ENCODE assay signal across 11 cellular contexts in genomic region chr7:27163776-27164380, GRCh38. TPM values are rescaled to one million over a fixed set of nuclear protein-coding genes. Genes with fewer than 3 reads are reported as not detected.
DNase-seq lines count a peak whose midpoint lies in the region; ATAC-seq and TF ChIP-seq lines count a peak whose summit lies in the region.
"Had no signal": no experiment of that assay in that cellular context is flagged by ENCODE, and none has a peak within 500 bp of the region (broad histone marks: within the 10 kb centered on the region; RNA-seq: fewer than 3 reads in every experiment).

No MANE protein-coding gene starts in this region.

- peaks cover 59% of the 10 kb centered on the region for H3K36me3 Mint-ChIP-seq in nephron (ENCODE audit: low read depth)

- CTCF ChIA-PET in mammary epithelial cell (lab: Charles Lee; ENCODE audit: low non-redundant PET): no interaction called here

- in situ Hi-C loops in mammary epithelial cell (cut with MboI; ENCODE audit: low sequenced_read_pairs in 2 of 2): loop anchor here in 1 of 2 donors (25.0 kb wide), 2 partner anchors 1077 to 1277 kb away; no protein-coding TSS in a partner anchor

- WGBS in mammary epithelial cell (ENCODE audit: low coverage, missing lambda C conversion rate): 42% methylated on average over 19 of the region's 23 CpGs
- 77 to 90% methylated on average over 23 of the region's 23 CpGs for WGBS in aorta, 2 donors

- H3K9me3 ChIP-seq in left ventricle myocardium inferior (replicated peaks): no peaks in the 10 kb centered on the region
- H3K9me3 ChIP-seq in mammary epithelial cell (replicated peaks; ENCODE audit: insufficient read depth, low read length): peaks cover 14% of the 10 kb centered on the region
- no peaks in the 10 kb centered on the region for H3K9me3 ChIP-seq in aorta (ENCODE audit: control insufficient read depth, low read length)
- H3K9me3 ChIP-seq: testis had no signal

- intact Hi-C loops in left ventricle myocardium inferior (cut with micrococcal nuclease): loop anchor here (5.0 kb wide), 1 partner anchor 792 kb away; no protein-coding TSS in a partner anchor
- intact Hi-C loops in Right ventricle myocardium superior (cut with DNase I): loop anchor here (5.0 to 10.0 kb wide), 3 partner anchors 482 to 1269 kb away; no protein-coding TSS in a partner anchor
- intact Hi-C loops in mammary epithelial cell (cut with micrococcal nuclease): loop anchor here (5.0 to 10.0 kb wide), 4 partner anchors 672 to 1069 kb away; partner anchors contain the start of genes CBX3, HNRNPA2B1 and SNX10
- intact Hi-C loops in aorta (cut with DNase I): loop anchor here (5.0 to 10.0 kb wide), 3 partner anchors 482 to 959 kb away; partner anchors contain the start of genes CBX3 (in 1 of the 2) and HNRNPA2B1 (in 1 of the 2)

- peaks cover 21% of the 10 kb centered on the region for H3K4me1 Mint-ChIP-seq in nephron

- H3K27ac Mint-ChIP-seq in nephron: peak overlapping the region; percentile 99 to 100 (median 99)

- ATAC-seq in Right ventricle myocardium superior (ENCODE audit: poor library complexity): no peak
- no peak for ATAC-seq in aorta (ENCODE audit: low FRiP score)
- ATAC-seq: right cardiac atrium had no signal

- peak overlapping the region; percentile 58 for H3K4me2 ChIP-seq in mammary epithelial cell (ENCODE audit: insufficient read depth, low read depth, low read length)

- no peak overlapping the region for H3K9ac ChIP-seq in mammary epithelial cell (ENCODE audit: insufficient read depth, low read length)

- H3K27ac ChIP-seq in left ventricle myocardium inferior (replicated peaks): no peak overlapping the region
- H3K27ac ChIP-seq in mammary epithelial cell (ENCODE audit: insufficient read depth, low read depth, low read length): no peak overlapping the region
- H3K27ac ChIP-seq in aorta (ENCODE audit: low read depth in 1 of 2, low read length in 2 of 2): no peak overlapping the region
- H3K27ac ChIP-seq: testis had no signal

- DNase-seq in left ventricle myocardium inferior (peak; percentile 9), Right ventricle myocardium superior (no peak), mammary epithelial cell (peak; percentile 27), aorta (peak; percentile 15 to 66), amniotic stem cell (lab: John Stamatoyannopoulos, UW) (no peak), NCI-H1930 (lab: John Stamatoyannopoulos, UW) (no peak), D341Med (ENCODE audit: low spot score) (no peak)
- DNase-seq: NCI-H774, testis had no signal

- H3K4me3 ChIP-seq in left ventricle myocardium inferior (peak overlapping the region; percentile 54), mammary epithelial cell (replicated peaks in 1 of 3; ENCODE audit: insufficient read depth in 1 of 3, low read depth in 2 of 3, low read length in 3 of 3) (peak overlapping the region; percentile 7 to 35 (median 9)), aorta (ENCODE audit: low read length in 2 of 2) (no peak overlapping the region)
- H3K4me3 ChIP-seq: testis had no signal

- no peaks in the 10 kb centered on the region for H3K36me3 ChIP-seq in left ventricle myocardium inferior
- H3K36me3 ChIP-seq in mammary epithelial cell (ENCODE audit: insufficient read depth, low read length): no peaks in the 10 kb centered on the region
- no peaks in the 10 kb centered on the region for H3K36me3 ChIP-seq in aorta (ENCODE audit: control insufficient read depth in 1 of 2, insufficient read depth in 2 of 2, low read length in 1 of 2)

- H3K4me1 ChIP-seq in left ventricle myocardium inferior: peaks cover 46% of the 10 kb centered on the region
- peaks cover 34% of the 10 kb centered on the region for H3K4me1 ChIP-seq in mammary epithelial cell (ENCODE audit: insufficient read depth, low read length)
- H3K4me1 ChIP-seq in aorta (ENCODE audit: control insufficient read depth in 1 of 2, insufficient read depth in 2 of 2, low read length in 2 of 2): no peaks in the 10 kb centered on the region

- peaks cover 3% of the 10 kb centered on the region for H3K27me3 Mint-ChIP-seq in nephron (ENCODE audit: low read depth)

- H3K27me3 ChIP-seq in left ventricle myocardium inferior (ENCODE audit: low read depth) (peaks cover 100% of the 10 kb centered on the region), mammary epithelial cell (ENCODE audit: insufficient read depth, low read length) (peaks cover 15% of the 10 kb centered on the region), aorta (ENCODE audit: control insufficient read depth in 1 of 2, insufficient read depth in 2 of 2, low read length in 1 of 2) (no peaks in the 10 kb centered on the region)

- no peaks in the 10 kb centered on the region for H3K9me3 Mint-ChIP-seq in nephron

- TF ChIP-seq CTCF in left ventricle myocardium inferior (IDR thresholded peaks at IDR 0.05; ENCODE audit: borderline replicate concordance): no peak
- no peak for TF ChIP-seq CTCF in mammary epithelial cell (conservative IDR thresholded peaks at IDR 0.05 in 1 of 2, IDR thresholded peaks at IDR 0.05 in 1 of 2; ENCODE audit: extremely low read depth in 1 of 2, insufficient read depth in 1 of 2, low read depth in 1 of 2, low read length in 2 of 2)
- peak in 1 of 3 experiments; percentile 12 for TF ChIP-seq CTCF in nephron (IDR thresholded peaks at IDR 0.05; ENCODE audit: unreplicated experiment in 3 of 3)

- dilution Hi-C loops in mammary epithelial cell (cut with HindIII; ENCODE audit: low sequenced_read_pairs): no loop called here

- H4K20me1 ChIP-seq in mammary epithelial cell (ENCODE audit: insufficient read depth, low read length): no peaks in the 10 kb centered on the region

- no peaks in the 10 kb centered on the region for H3K79me2 ChIP-seq in mammary epithelial cell (ENCODE audit: insufficient read depth, low read length)

- peak overlapping the region; percentile 92 for H2AFZ ChIP-seq in mammary epithelial cell (ENCODE audit: low read depth, low read length)

- peak overlapping the region; percentile 92 to 95 (median 93) for H3K4me3 Mint-ChIP-seq in nephron

- BruUV-seq in mammary epithelial cell (replicated peaks; lab: Mats Ljungman, UMichigan): no TSS peak

RNA-seq across cellular contexts. Expression of gene HOXA9, which starts 1.5 kb away (rescaled TPM):
- total RNA-seq in left ventricle myocardium inferior (not detected), Right ventricle myocardium superior (not detected), mammary epithelial cell (10 to 100 TPM in 1 of 2 donors, 1 to 10 TPM in 1; 7.8 to 25.1 TPM), aorta (1 to 10 TPM; 1.6 to 5.8 TPM)
- polyA plus RNA-seq in mammary epithelial cell (0.03 TPM), aorta (1 to 10 TPM; 1.5 to 3.1 TPM)
- not detected for polyA minus RNA-seq in mammary epithelial cell
- total RNA-seq: right cardiac atrium had no signal
- polyA plus RNA-seq: right cardiac atrium had no signal

RNA-seq across cellular contexts. Expression of gene HOXA7, which starts 7.4 kb away (rescaled TPM):
- total RNA-seq in left ventricle myocardium inferior (0.36 TPM), Right ventricle myocardium superior (not detected), mammary epithelial cell (1 to 10 TPM; 2.3 to 8.0 TPM), aorta (1 to 10 TPM; 4.7 to 9.3 TPM)
- polyA plus RNA-seq in mammary epithelial cell (3.9 TPM), aorta (1 to 10 TPM; 2.4 to 3.3 TPM)
- 3.7 TPM for polyA minus RNA-seq in mammary epithelial cell
- total RNA-seq: right cardiac atrium had no signal

RNA-seq across cellular contexts. Expression of gene HOXA10, which starts 10.2 kb away (rescaled TPM):
- not detected for total RNA-seq in left ventricle myocardium inferior
- not detected for total RNA-seq in Right ventricle myocardium superior
- total RNA-seq in mammary epithelial cell: 1 to 10 TPM; 4.2 to 4.3 TPM
- polyA plus RNA-seq in mammary epithelial cell: 0.18 TPM
- not detected for polyA minus RNA-seq in mammary epithelial cell
- 10 to 100 TPM in 1 of 2 donors, 1 to 10 TPM in 1; 1.5 to 11.2 TPM for total RNA-seq in aorta
- 1 to 10 TPM; 3.4 to 3.6 TPM for polyA plus RNA-seq in aorta
- total RNA-seq: right cardiac atrium had no signal
- polyA plus RNA-seq: right cardiac atrium had no signal

RNA-seq across cellular contexts. Expression of gene HOXA3, which starts 11.5 kb away (rescaled TPM):
- total RNA-seq in left ventricle myocardium inferior (not detected), Right ventricle myocardium superior (0.35 TPM), mammary epithelial cell (1 to 10 TPM; 2.0 to 9.9 TPM), aorta (10 to 100 TPM in 1 of 2 donors, 1 to 10 TPM in 1; 9.6 to 20.8 TPM)
- polyA plus RNA-seq in mammary epithelial cell (1.4 TPM), aorta (10 to 100 TPM in 1 of 2 donors, 1 to 10 TPM in 1; 3.8 to 12.2 TPM)
- polyA minus RNA-seq in mammary epithelial cell: 0.83 TPM

RNA-seq across cellular contexts. Expression of gene HOXA6, which starts 16.3 kb away (rescaled TPM):
- total RNA-seq in left ventricle myocardium inferior: not detected
- not detected for total RNA-seq in Right ventricle myocardium superior
- total RNA-seq in mammary epithelial cell: 1 to 10 TPM; 3.1 to 4.7 TPM
- polyA plus RNA-seq in mammary epithelial cell: 0.71 TPM
- 1.1 TPM for polyA minus RNA-seq in mammary epithelial cell
- total RNA-seq in aorta: 1 to 10 TPM; 6.3 to 7.6 TPM
- under 1 TPM in 1 of 2 donors, not detected in 1; 0.97 TPM for polyA plus RNA-seq in aorta
- total RNA-seq: right cardiac atrium, testis had no signal
- polyA plus RNA-seq: right cardiac atrium had no signal

Comparison
In these comparisons a context has a peak if more than half of its experiments do, and no peak if none do; other contexts are left out.
1. DNase-seq: peak in left ventricle myocardium inferior (single experiment), mammary epithelial cell (single experiment) and aorta (2 of 2); none in Right ventricle myocardium superior (single experiment), amniotic stem cell (single experiment), NCI-H1930 (0 of 2) and D341Med (single experiment).
2. H3K4me3 ChIP-seq: peak in left ventricle myocardium inferior (single experiment) and mammary epithelial cell (3 of 3); none in aorta (0 of 2).